In the genomic region with DNA sequence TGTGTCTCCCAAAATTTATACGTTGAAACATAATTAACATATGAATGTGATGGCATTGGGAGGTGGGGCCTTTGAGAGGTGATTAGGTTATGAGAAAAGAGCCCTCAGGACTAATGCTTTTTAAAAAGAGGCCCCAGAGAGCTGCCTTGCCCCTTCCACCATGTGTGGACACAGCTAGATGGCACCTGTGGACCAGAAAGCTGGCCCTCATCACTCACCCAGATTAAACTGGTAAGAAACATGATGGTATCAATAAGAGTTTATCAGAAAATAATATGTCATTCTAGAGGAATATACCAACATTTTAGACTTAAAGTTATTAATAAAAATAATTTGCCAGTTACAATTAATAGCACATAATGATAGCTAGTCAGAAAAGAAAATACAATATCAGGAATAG, we compare ENCODE assay signal across 8 cellular contexts.
"Had no signal": no experiment of that assay in that cellular context is flagged by ENCODE, and none has a peak within 500 bp of the region (broad histone marks: within the 10 kb centered on the region; RNA-seq: fewer than 3 reads in every experiment).

No MANE protein-coding gene starts in this region.

- H3K27me3 Mint-ChIP-seq: IgD-negative memory B cell had no signal

- H3K9ac ChIP-seq: KMS-11 had no signal

- H3K9me3 Mint-ChIP-seq: GM23338 had no signal

- H3K27ac Mint-ChIP-seq: GM23338 had no signal

- H3K4me1 Mint-ChIP-seq: IgD-negative memory B cell had no signal

- H3K4me2 ChIP-seq: GM23338, KMS-11 had no signal

- FAIRE-seq: HepG2 had no signal

- H3K4me3 Mint-ChIP-seq: GM23338, IgD-negative memory B cell had no signal

- ATAC-seq: GM23338, HepG2 had no signal

- H3K4me3 ChIP-seq: GM23338 had no signal

- H2AFZ ChIP-seq: GM23338 had no signal

- H3K27ac ChIP-seq: HL-60, KMS-11 had no signal

- DNase-seq: H7, HCEC 1CT, KBM-7 had no signal
